ENCODE assay signal across 14 cellular contexts in the genomic region with DNA sequence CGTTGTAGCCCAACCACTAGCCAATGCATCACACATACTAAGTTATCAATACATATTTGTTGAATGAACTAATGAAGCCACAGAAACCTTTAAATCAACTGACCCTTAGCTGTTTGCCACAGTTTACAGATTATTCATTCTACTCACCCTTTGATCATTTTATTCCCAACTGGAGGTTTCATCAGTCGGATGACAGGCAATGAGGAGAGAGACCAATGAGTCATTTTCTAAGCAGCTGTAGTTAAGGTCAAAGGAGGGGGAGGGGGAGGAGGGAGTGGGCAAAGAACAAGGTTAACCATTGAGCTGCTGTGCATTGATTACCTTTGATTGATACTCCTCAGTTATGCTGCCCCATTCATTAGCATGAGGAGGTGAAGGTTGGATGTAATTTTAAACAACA.
A peak's percentile ranks its signal among the peaks of the same experiment; 100 is the strongest.
DNase-seq lines count a peak whose midpoint lies in the region; ATAC-seq and TF ChIP-seq lines count a peak whose summit lies in the region.
"Had no signal": no experiment of that assay in that cellular context is flagged by ENCODE, and none has a peak within 500 bp of the region (broad histone marks: within the 10 kb centered on the region; RNA-seq: fewer than 3 reads in every experiment).

No MANE protein-coding gene starts in this region.

- H3K36me3 ChIP-seq in iPS DF 6.9 (ENCODE audit: control insufficient read depth, insufficient read depth, low read length): no peaks in the 10 kb centered on the region
- H3K36me3 ChIP-seq in effector memory CD4-positive, alpha-beta T cell (ENCODE audit: control insufficient read depth, insufficient read depth, low read length): no peaks in the 10 kb centered on the region

- H3K9me3 Mint-ChIP-seq in WTC11: peaks cover 19% of the 10 kb centered on the region
- H3K9me3 Mint-ChIP-seq: activated naive CD4-positive, alpha-beta T cell treated with anti-CD3 and anti-CD28 coated beads, Interleukin-2, amount 50 U/mL, for 24 hours had no signal

- DNase-seq in NCI-H526 (lab: John Stamatoyannopoulos, UW): peak; percentile 19 to 45
- no peak for DNase-seq in NCI-H526 treated with DMSO at 0.1 percent for 48 hours (lab: John Stamatoyannopoulos, UW)
- no peak for DNase-seq in WTC11 (ENCODE audit: low spot score)
- peak; percentile 13 for DNase-seq in iPS DF 6.9 (ENCODE audit: low read depth, low spot score)
- peak; percentile 22 for DNase-seq in stromal cell of bone marrow (ENCODE audit: low read depth)
- DNase-seq in GM13977 (ENCODE audit: low spot score): no peak
- DNase-seq in effector memory CD4-positive, alpha-beta T cell: no peak
- DNase-seq: 8988T; activated CD4-positive, CD25-positive, alpha-beta regulatory T cell treated with anti-CD3 and anti-CD28 coated beads, Interleukin-2, amount 50 U/mL, for 72 hours; NCI-H2171; occipital lobe; OCI-M1 had no signal

- peaks cover 3% of the 10 kb centered on the region for H3K36me3 Mint-ChIP-seq in WTC11
- H3K36me3 Mint-ChIP-seq: activated naive CD4-positive, alpha-beta T cell treated with anti-CD3 and anti-CD28 coated beads, Interleukin-2, amount 50 U/mL, for 24 hours had no signal

- peaks cover 20% of the 10 kb centered on the region for H3K4me1 Mint-ChIP-seq in WTC11

- POLR2A ChIA-PET in WTC11 (lab: Charles Lee): no interaction called here

- H3K27ac Mint-ChIP-seq in WTC11: no peak overlapping the region
- H3K27ac Mint-ChIP-seq: activated naive CD4-positive, alpha-beta T cell treated with anti-CD3 and anti-CD28 coated beads, Interleukin-2, amount 50 U/mL, for 24 hours had no signal

- no peak overlapping the region for H3K4me3 Mint-ChIP-seq in WTC11
- H3K4me3 Mint-ChIP-seq: activated naive CD4-positive, alpha-beta T cell treated with anti-CD3 and anti-CD28 coated beads, Interleukin-2, amount 50 U/mL, for 24 hours had no signal

- no peaks in the 10 kb centered on the region; the same call in 1 of the 2 replicates for H3K27me3 Mint-ChIP-seq in WTC11 (ENCODE audit: low read depth)
- H3K27me3 Mint-ChIP-seq: activated naive CD4-positive, alpha-beta T cell treated with anti-CD3 and anti-CD28 coated beads, Interleukin-2, amount 50 U/mL, for 24 hours had no signal

- TF ChIP-seq CTCF in WTC11 (IDR thresholded peaks at IDR 0.05): no peak
- TF ChIP-seq CTCF in GM13977 (IDR thresholded peaks at IDR 0.05; ENCODE audit: extremely low read depth, insufficient read depth, missing control alignments): no peak

- no peaks in the 10 kb centered on the region for H3K9me3 ChIP-seq in iPS DF 6.9 (ENCODE audit: control insufficient read depth, insufficient read depth, low read length)
- no peaks in the 10 kb centered on the region for H3K9me3 ChIP-seq in effector memory CD4-positive, alpha-beta T cell (ENCODE audit: control insufficient read depth, low read length)

- no peak overlapping the region for H3K4me3 ChIP-seq in iPS DF 6.9 (ENCODE audit: low read length)
- H3K4me3 ChIP-seq in effector memory CD4-positive, alpha-beta T cell (ENCODE audit: insufficient read depth, low read depth, low read length, poor library complexity, severe bottlenecking): no peak overlapping the region

- in situ Hi-C loops in GM13977 (cut with MboI; ENCODE audit: low pct_unique_long_range_greater_than_20kb, low sequenced_read_pairs, unreplicated experiment): no loop called here

- ATAC-seq in WTC11: peak; percentile 61
- no peak for ATAC-seq in GM18909 (IDR thresholded peaks at IDR 0.05; ENCODE audit: poor library complexity, unreplicated experiment)

- H3K4me1 ChIP-seq in iPS DF 6.9 (ENCODE audit: control insufficient read depth, insufficient read depth, low read length): peaks cover 3% of the 10 kb centered on the region; the same call in 1 of the 2 replicates
- no peaks in the 10 kb centered on the region for H3K4me1 ChIP-seq in effector memory CD4-positive, alpha-beta T cell (ENCODE audit: control insufficient read depth, insufficient read depth, low read length, poor library complexity, severe bottlenecking)

- no peaks in the 10 kb centered on the region for H3K27me3 ChIP-seq in iPS DF 6.9 (ENCODE audit: control insufficient read depth, insufficient read depth, low read length)
- H3K27me3 ChIP-seq in effector memory CD4-positive, alpha-beta T cell (replicated peaks; ENCODE audit: control insufficient read depth, insufficient read depth, low read length, poor library complexity, severe bottlenecking): no peaks in the 10 kb centered on the region

- CTCF ChIA-PET in WTC11 (lab: Charles Lee): interaction anchor here (1.1 kb wide), 1 partner anchor 32 kb away, joined by 3 read pairs; no protein-coding TSS in a partner anchor

- no peak overlapping the region for H3K27ac ChIP-seq in iPS DF 6.9 (ENCODE audit: low read length)
- no peak overlapping the region for H3K27ac ChIP-seq in effector memory CD4-positive, alpha-beta T cell (ENCODE audit: insufficient read depth, low read length, poor library complexity, severe bottlenecking)

- no CpG with 5 or more reads among the region's 2 CpGs for WGBS in iPS DF 6.9 (ENCODE audit: insufficient coverage, insufficient read length)

TF ChIP-seq in WTC11, 78 proteins besides CTCF, POLR2A, EP300 and RAD21 (continues in another document):
- TF ChIP-seq ZMAT4 (CRISPR knock-in tag; IDR thresholded peaks at IDR 0.05) (no peak), FOXP1 (CRISPR knock-in tag; IDR thresholded peaks at IDR 0.05; ENCODE audit: borderline replicate concordance) (no peak), ZNF232 (CRISPR knock-in tag; IDR thresholded peaks at IDR 0.05) (no peak), ZBTB43 (CRISPR knock-in tag; IDR thresholded peaks at IDR 0.05) (no peak), GTF2I (CRISPR knock-in tag; conservative IDR thresholded peaks at IDR 0.05) (no peak), SMAD4 (CRISPR knock-in tag; IDR thresholded peaks at IDR 0.05) (no peak), ZNF512 (CRISPR knock-in tag; IDR thresholded peaks at IDR 0.05; ENCODE audit: borderline replicate concordance) (no peak), TP53 (CRISPR knock-in tag; IDR thresholded peaks at IDR 0.05) (no peak), ZNF121 (CRISPR knock-in tag; IDR thresholded peaks at IDR 0.05) (no peak), FOXK1 (CRISPR knock-in tag; IDR thresholded peaks at IDR 0.05) (no peak), NFYB (CRISPR knock-in tag; conservative IDR thresholded peaks at IDR 0.05; ENCODE audit: low read depth) (no peak)
- TF ChIP-seq, protein P1, sequence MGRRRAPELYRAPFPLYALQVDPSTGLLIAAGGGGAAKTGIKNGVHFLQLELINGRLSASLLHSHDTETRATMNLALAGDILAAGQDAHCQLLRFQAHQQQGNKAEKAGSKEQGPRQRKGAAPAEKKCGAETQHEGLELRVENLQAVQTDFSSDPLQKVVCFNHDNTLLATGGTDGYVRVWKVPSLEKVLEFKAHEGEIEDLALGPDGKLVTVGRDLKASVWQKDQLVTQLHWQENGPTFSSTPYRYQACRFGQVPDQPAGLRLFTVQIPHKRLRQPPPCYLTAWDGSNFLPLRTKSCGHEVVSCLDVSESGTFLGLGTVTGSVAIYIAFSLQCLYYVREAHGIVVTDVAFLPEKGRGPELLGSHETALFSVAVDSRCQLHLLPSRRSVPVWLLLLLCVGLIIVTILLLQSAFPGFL (CRISPR knock-in tag; IDR thresholded peaks at IDR 0.05; ENCODE audit: borderline replicate concordance): no peak

Comparison
In these comparisons a context has a peak if more than half of its experiments do, and no peak if none do; other contexts are left out.
1. DNase-seq: peak in NCI-H526 (2 of 2), iPS DF 6.9 (single experiment) and stromal cell of bone marrow (single experiment); none in NCI-H526 treated with DMSO at 0.1 percent for 48 hours (single experiment), WTC11 (single experiment), GM13977 (single experiment) and effector memory CD4-positive, alpha-beta T cell (0 of 3).